In genomic region chr2:217691920-217692666, GRCh38 we compare ENCODE assay signal across 14 cellular contexts.
A peak's percentile ranks its signal among the peaks of the same experiment; 100 is the strongest.
DNase-seq lines count a peak whose midpoint lies in the region; ATAC-seq lines count a peak whose summit lies in the region.
"Had no signal": no experiment of that assay in that cellular context is flagged by ENCODE, and none has a peak within 500 bp of the region (broad histone marks: within the 10 kb centered on the region; RNA-seq: fewer than 3 reads in every experiment).

No MANE protein-coding gene starts in this region.

- no peak for ATAC-seq in HG03520 (IDR thresholded peaks at IDR 0.05; ENCODE audit: unreplicated experiment)
- ATAC-seq: body of pancreas; stimulated activated naive B cell treated with anti-CD40 and anti-IgM and Interleukin-4, amounts not matched to agents 10 μg/mL and 1 μg/mL and 100 μg/mL, for 72 hours had no signal

- DNase-seq in NCI-H510A treated with DMSO at 0.1 percent for 48 hours (lab: John Stamatoyannopoulos, UW) (peak; percentile 35), NCI-H510A (lab: John Stamatoyannopoulos, UW) (no peak), fibroblast of peridontal ligament (ENCODE audit: extremely low read depth) (peak; percentile 93), myocyte (ENCODE audit: low read depth) (peak; percentile 74), GM19238 (ENCODE audit: insufficient read length, low spot score) (no peak), NCI-H526 treated with DMSO at 0.1 percent for 48 hours (lab: John Stamatoyannopoulos, UW) (no peak), SIG-M5 (lab: John Stamatoyannopoulos, UW) (no peak)
- DNase-seq: 8988T; NCI-H524 treated with DMSO at 0.1 percent for 48 hours; occipital lobe; SHP77; stimulated activated naive B cell treated with anti-CD40 and anti-IgM and Interleukin-4, amounts not matched to agents 10 μg/mL and 1 μg/mL and 100 μg/mL, for 72 hours had no signal

Comparison
In these comparisons a context has a peak if more than half of its experiments do, and no peak if none do; other contexts are left out.
1. DNase-seq: peak in NCI-H510A treated with DMSO at 0.1 percent for 48 hours (single experiment), fibroblast of peridontal ligament (single experiment) and myocyte (single experiment); none in NCI-H510A (single experiment), GM19238 (single experiment), NCI-H526 treated with DMSO at 0.1 percent for 48 hours (single experiment) and SIG-M5 (single experiment).